Comparison of ENCODE assay signal across 20 cellular contexts in the genomic region with DNA sequence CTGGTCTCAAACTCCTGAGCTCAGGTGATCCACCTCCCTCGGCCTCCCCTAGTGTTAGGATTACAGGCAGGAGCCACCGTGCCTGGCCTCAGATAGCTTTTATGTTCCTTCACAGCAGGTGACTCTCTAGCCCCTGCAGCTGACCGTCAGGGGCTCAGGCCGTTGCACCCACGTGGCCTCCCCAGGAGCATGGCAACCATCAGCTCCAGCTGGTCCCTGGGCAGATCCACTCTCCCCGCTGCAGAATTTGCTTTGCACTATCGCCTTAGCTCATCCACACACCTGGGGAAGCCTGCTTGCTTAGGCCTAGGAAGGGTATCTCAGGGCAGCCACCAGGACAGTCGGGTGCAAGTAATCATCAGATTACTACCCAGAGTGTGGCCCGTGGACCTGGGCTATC.
DNase-seq lines count a peak whose midpoint lies in the region; ATAC-seq and TF ChIP-seq lines count a peak whose summit lies in the region.
"Had no signal": no experiment of that assay in that cellular context is flagged by ENCODE, and none has a peak within 500 bp of the region (broad histone marks: within the 10 kb centered on the region; RNA-seq: fewer than 3 reads in every experiment).

No MANE protein-coding gene starts in this region.

- no peaks in the 10 kb centered on the region for H3K79me2 ChIP-seq in neural progenitor cell (ENCODE audit: low read depth)

- TF ChIP-seq CTCF in WTC11 (IDR thresholded peaks at IDR 0.05) = no peak
- no peak for TF ChIP-seq CTCF in neural progenitor cell (IDR thresholded peaks at IDR 0.05)
- TF ChIP-seq CTCF in activated CD8-positive, alpha-beta T cell treated with anti-CD3 and anti-CD28 coated beads for 36 hours (IDR thresholded peaks at IDR 0.05) = no peak

- H3K4me3 ChIP-seq in neural progenitor cell = no peak overlapping the region
- H3K4me3 ChIP-seq: GM23248 had no signal

- DNase-seq in stimulated activated naive CD8-positive, alpha-beta T cell treated with anti-CD3 and anti-CD28 coated beads, Interleukin-15, amount 100 ng/mL, for 72 hours = no peak
- no peak for DNase-seq in stimulated activated naive CD8-positive, alpha-beta T cell treated with anti-CD3 and anti-CD28 coated beads, Interleukin-15, Interleukin-2, amounts not matched to agents 100 U/mL and 50 U/mL, for 24 hours
- DNase-seq in WTC11 (ENCODE audit: low spot score) (no peak), neural progenitor cell (ENCODE audit: low spot score) (no peak), DMS79 treated with DMSO at 0.1 percent for 48 hours (lab: John Stamatoyannopoulos, UW) (no peak), NCI-H2227 (lab: John Stamatoyannopoulos, UW; ENCODE audit: unreplicated experiment) (no peak)
- no peak for DNase-seq in activated CD8-positive, alpha-beta T cell treated with anti-CD3 and anti-CD28 coated beads for 36 hours
- DNase-seq: C1 segment of cervical spinal cord; CD4-positive, alpha-beta memory T cell; GM23248; H9; HFFc6; Karpas-422; NCI-H1436; NCI-H1930; NCI-H2107; NCI-H524 treated with DMSO at 0.1 percent for 48 hours; RPMI8226; SHP77 had no signal

- no peak overlapping the region for H3K4me3 Mint-ChIP-seq in stimulated activated naive CD8-positive, alpha-beta T cell treated with anti-CD3 and anti-CD28 coated beads, Interleukin-15, amount 100 ng/mL, for 72 hours
- no peak overlapping the region for H3K4me3 Mint-ChIP-seq in WTC11
- H3K4me3 Mint-ChIP-seq in neural progenitor cell = no peak overlapping the region
- H3K4me3 Mint-ChIP-seq in activated CD8-positive, alpha-beta T cell treated with anti-CD3 and anti-CD28 coated beads for 36 hours = no peak overlapping the region
- H3K4me3 Mint-ChIP-seq: CD4-positive, alpha-beta memory T cell; HFFc6 had no signal

- H3K27me3 Mint-ChIP-seq in stimulated activated naive CD8-positive, alpha-beta T cell treated with anti-CD3 and anti-CD28 coated beads, Interleukin-15, amount 100 ng/mL, for 72 hours = peaks cover 73% of the 10 kb centered on the region
- H3K27me3 Mint-ChIP-seq in WTC11 (ENCODE audit: low read depth) (no peaks in the 10 kb centered on the region), neural progenitor cell (ENCODE audit: insufficient read depth, low read depth) (peaks cover 8% of the 10 kb centered on the region)
- peaks cover 11% of the 10 kb centered on the region for H3K27me3 Mint-ChIP-seq in activated CD8-positive, alpha-beta T cell treated with anti-CD3 and anti-CD28 coated beads for 36 hours

- ATAC-seq in stimulated activated naive CD8-positive, alpha-beta T cell treated with anti-CD3 and anti-CD28 coated beads, Interleukin-15, amount 100 ng/mL, for 72 hours = no peak
- no peak for ATAC-seq in stimulated activated naive CD8-positive, alpha-beta T cell treated with anti-CD3 and anti-CD28 coated beads, Interleukin-15, Interleukin-2, amounts not matched to agents 100 U/mL and 50 U/mL, for 24 hours
- no peak for ATAC-seq in WTC11
- no peak for ATAC-seq in activated CD8-positive, alpha-beta T cell treated with anti-CD3 and anti-CD28 coated beads for 36 hours
- ATAC-seq: HepG2 had no signal

- no peak overlapping the region for H3K4me2 ChIP-seq in neural progenitor cell

- no peaks in the 10 kb centered on the region for H3K9me3 ChIP-seq in neural progenitor cell (ENCODE audit: low read depth)

- H3K4me1 ChIP-seq in neural progenitor cell = peaks cover 26% of the 10 kb centered on the region

- H3K9ac ChIP-seq in neural progenitor cell = no peak overlapping the region
- H3K9ac ChIP-seq: GM23248 had no signal

- H3K36me3 ChIP-seq in neural progenitor cell = no peaks in the 10 kb centered on the region

- POLR2A ChIA-PET in WTC11 (lab: Charles Lee) = interaction anchor here (0.8 kb wide), 1 partner anchor 136 kb away, joined by 4 read pairs; no protein-coding TSS in a partner anchor
- POLR2A ChIA-PET in activated CD8-positive, alpha-beta T cell treated with anti-CD3 and anti-CD28 coated beads for 36 hours (lab: Charles Lee) = interaction anchor here (0.9 kb wide), 1 partner anchor 148 kb away, joined by 4 read pairs; no protein-coding TSS in a partner anchor

- intact Hi-C loops in activated CD8-positive, alpha-beta T cell treated with anti-CD3 and anti-CD28 coated beads for 36 hours (cut with micrococcal nuclease) = no loop called here

- H3F3A ChIP-seq in neural progenitor cell (ENCODE audit: low read depth) = peaks cover 2% of the 10 kb centered on the region

- H3K27me3 ChIP-seq in neural progenitor cell = no peaks in the 10 kb centered on the region

- H3K36me3 Mint-ChIP-seq in WTC11 (no peaks in the 10 kb centered on the region; the same call in 1 of the 2 replicates), neural progenitor cell (no peaks in the 10 kb centered on the region)
- no peaks in the 10 kb centered on the region for H3K36me3 Mint-ChIP-seq in activated CD8-positive, alpha-beta T cell treated with anti-CD3 and anti-CD28 coated beads for 36 hours (ENCODE audit: low read depth)
- H3K36me3 Mint-ChIP-seq: CD4-positive, alpha-beta memory T cell had no signal

- H3K9me3 Mint-ChIP-seq in stimulated activated naive CD8-positive, alpha-beta T cell treated with anti-CD3 and anti-CD28 coated beads, Interleukin-15, amount 100 ng/mL, for 72 hours = no peaks in the 10 kb centered on the region
- H3K9me3 Mint-ChIP-seq in WTC11 (peaks cover 3% of the 10 kb centered on the region; the same call in 1 of the 2 replicates), neural progenitor cell (peaks cover 3% of the 10 kb centered on the region)
- no peaks in the 10 kb centered on the region for H3K9me3 Mint-ChIP-seq in activated CD8-positive, alpha-beta T cell treated with anti-CD3 and anti-CD28 coated beads for 36 hours
- H3K9me3 Mint-ChIP-seq: HFFc6 had no signal

- H3K27ac ChIP-seq in neural progenitor cell = no peak overlapping the region
- H3K27ac ChIP-seq: GM23248 had no signal

- peaks cover 37% of the 10 kb centered on the region for H4K20me1 ChIP-seq in neural progenitor cell (ENCODE audit: low read depth)

- no peak overlapping the region for H2AFZ ChIP-seq in neural progenitor cell (replicated peaks)
- H2AFZ ChIP-seq: GM23248 had no signal

- peak overlapping the region; percentile 42 to 57 for H3K27ac Mint-ChIP-seq in stimulated activated naive CD8-positive, alpha-beta T cell treated with anti-CD3 and anti-CD28 coated beads, Interleukin-15, amount 100 ng/mL, for 72 hours
- H3K27ac Mint-ChIP-seq in WTC11 = peak overlapping the region; percentile 65; the same call in 1 of the 2 replicates
- H3K27ac Mint-ChIP-seq in neural progenitor cell = peak overlapping the region; percentile 23
- H3K27ac Mint-ChIP-seq in activated CD8-positive, alpha-beta T cell treated with anti-CD3 and anti-CD28 coated beads for 36 hours = no peak overlapping the region
- H3K27ac Mint-ChIP-seq: CD4-positive, alpha-beta memory T cell; HFFc6 had no signal

- H3K4me1 Mint-ChIP-seq in stimulated activated naive CD8-positive, alpha-beta T cell treated with anti-CD3 and anti-CD28 coated beads, Interleukin-15, amount 100 ng/mL, for 72 hours = no peaks in the 10 kb centered on the region
- H3K4me1 Mint-ChIP-seq in WTC11 (peaks cover 45% of the 10 kb centered on the region), neural progenitor cell (peaks cover 44% of the 10 kb centered on the region)
- no peaks in the 10 kb centered on the region for H3K4me1 Mint-ChIP-seq in activated CD8-positive, alpha-beta T cell treated with anti-CD3 and anti-CD28 coated beads for 36 hours (ENCODE audit: low read depth)
- H3K4me1 Mint-ChIP-seq: CD4-positive, alpha-beta memory T cell had no signal

- CTCF ChIA-PET in WTC11 (lab: Charles Lee) = interaction anchor here (0.8 to 13.3 kb wide), 17 partner anchors 10 to 174 kb away, joined by 3 to 236 read pairs (median 4); no protein-coding TSS in a partner anchor
- CTCF ChIA-PET in activated CD8-positive, alpha-beta T cell treated with anti-CD3 and anti-CD28 coated beads for 36 hours (lab: Charles Lee) = interaction anchor here (1.2 to 2.1 kb wide), 2 partner anchors 136 to 160 kb away, joined by 3 to 11 read pairs; no protein-coding TSS in a partner anchor

TF ChIP-seq in WTC11, 78 proteins besides CTCF, POLR2A, EP300 and RAD21 (continues in another document):
- TF ChIP-seq GRHL2 (CRISPR knock-in tag; IDR thresholded peaks at IDR 0.05; ENCODE audit: insufficient replicate concordance, severe bottlenecking) (no peak), TCF7 (CRISPR knock-in tag; IDR thresholded peaks at IDR 0.05; ENCODE audit: low read depth) (no peak)
- TF ChIP-seq, protein P1, sequence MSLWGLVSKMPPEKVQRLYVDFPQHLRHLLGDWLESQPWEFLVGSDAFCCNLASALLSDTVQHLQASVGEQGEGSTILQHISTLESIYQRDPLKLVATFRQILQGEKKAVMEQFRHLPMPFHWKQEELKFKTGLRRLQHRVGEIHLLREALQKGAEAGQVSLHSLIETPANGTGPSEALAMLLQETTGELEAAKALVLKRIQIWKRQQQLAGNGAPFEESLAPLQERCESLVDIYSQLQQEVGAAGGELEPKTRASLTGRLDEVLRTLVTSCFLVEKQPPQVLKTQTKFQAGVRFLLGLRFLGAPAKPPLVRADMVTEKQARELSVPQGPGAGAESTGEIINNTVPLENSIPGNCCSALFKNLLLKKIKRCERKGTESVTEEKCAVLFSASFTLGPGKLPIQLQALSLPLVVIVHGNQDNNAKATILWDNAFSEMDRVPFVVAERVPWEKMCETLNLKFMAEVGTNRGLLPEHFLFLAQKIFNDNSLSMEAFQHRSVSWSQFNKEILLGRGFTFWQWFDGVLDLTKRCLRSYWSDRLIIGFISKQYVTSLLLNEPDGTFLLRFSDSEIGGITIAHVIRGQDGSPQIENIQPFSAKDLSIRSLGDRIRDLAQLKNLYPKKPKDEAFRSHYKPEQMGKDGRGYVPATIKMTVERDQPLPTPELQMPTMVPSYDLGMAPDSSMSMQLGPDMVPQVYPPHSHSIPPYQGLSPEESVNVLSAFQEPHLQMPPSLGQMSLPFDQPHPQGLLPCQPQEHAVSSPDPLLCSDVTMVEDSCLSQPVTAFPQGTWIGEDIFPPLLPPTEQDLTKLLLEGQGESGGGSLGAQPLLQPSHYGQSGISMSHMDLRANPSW (CRISPR knock-in tag; conservative IDR thresholded peaks at IDR 0.05; ENCODE audit: low read depth) = 0 out of 2 replicates have a peak, but pooled peaks have one; percentile 44
- TF ChIP-seq, protein P2, sequence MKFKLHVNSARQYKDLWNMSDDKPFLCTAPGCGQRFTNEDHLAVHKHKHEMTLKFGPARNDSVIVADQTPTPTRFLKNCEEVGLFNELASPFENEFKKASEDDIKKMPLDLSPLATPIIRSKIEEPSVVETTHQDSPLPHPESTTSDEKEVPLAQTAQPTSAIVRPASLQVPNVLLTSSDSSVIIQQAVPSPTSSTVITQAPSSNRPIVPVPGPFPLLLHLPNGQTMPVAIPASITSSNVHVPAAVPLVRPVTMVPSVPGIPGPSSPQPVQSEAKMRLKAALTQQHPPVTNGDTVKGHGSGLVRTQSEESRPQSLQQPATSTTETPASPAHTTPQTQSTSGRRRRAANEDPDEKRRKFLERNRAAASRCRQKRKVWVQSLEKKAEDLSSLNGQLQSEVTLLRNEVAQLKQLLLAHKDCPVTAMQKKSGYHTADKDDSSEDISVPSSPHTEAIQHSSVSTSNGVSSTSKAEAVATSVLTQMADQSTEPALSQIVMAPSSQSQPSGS (CRISPR knock-in tag; IDR thresholded peaks at IDR 0.05; ENCODE audit: borderline replicate concordance, low read depth) = no peak
